Comparison of ENCODE assay signal across 8 cellular contexts in the genomic region with DNA sequence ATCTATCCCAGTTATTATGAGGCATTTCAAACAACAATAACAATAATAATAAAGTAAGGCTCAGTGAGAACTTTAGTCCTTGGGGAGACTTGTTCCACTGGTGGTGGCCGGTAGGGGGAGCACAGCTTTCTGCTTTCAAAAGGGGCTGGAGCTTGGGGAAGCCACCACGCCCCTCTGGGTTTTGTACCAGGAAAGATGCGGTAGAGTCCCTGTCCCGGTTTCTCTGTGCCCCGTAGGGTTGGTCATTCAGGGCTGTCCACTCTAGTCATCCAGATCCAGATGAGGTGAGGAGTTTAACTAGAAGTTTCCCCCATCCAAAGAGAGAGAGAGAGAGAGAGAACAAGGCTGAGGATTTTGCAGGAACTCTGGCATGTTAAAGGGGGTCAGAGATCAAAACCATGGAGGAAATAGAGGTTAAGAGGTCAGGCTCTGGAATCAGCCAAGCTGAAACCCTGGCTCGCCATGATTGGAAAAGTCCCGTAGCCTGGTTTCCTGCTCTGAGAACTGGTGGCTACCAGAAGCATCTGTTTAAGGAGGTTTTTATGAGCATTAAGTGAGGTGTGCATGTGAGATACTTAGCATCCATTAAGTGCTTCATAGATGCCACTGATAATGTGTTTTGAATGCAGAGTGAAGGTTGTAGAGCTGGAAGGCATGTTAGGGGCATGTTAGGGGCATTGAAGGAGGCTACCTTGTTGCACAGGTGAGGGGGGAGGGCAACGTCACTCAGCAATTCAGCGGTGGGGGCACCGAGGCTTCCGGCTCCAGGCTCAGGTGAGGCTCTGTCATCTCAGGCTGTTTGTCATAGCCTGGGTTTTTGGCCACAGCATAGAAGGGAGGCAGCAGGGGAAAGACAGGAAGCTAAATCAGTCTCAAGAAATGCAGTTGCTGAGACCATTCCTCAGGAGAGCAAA.
DNase-seq lines count a peak whose midpoint lies in the region; ATAC-seq and TF ChIP-seq lines count a peak whose summit lies in the region.

No MANE protein-coding gene starts in this region.

- H3K23ac ChIP-seq in mesenchymal stem cell (ENCODE audit: low read length in 2 of 2) = no peak overlapping the region

- H3K27me3 Mint-ChIP-seq in MCF 10A (ENCODE audit: insufficient read depth, unreplicated experiment) = no peaks in the 10 kb centered on the region
- peaks cover 0 to 1% of the 10 kb centered on the region in 2 donors for H3K27me3 Mint-ChIP-seq in CD8-positive, alpha-beta memory T cell

- no peak overlapping the region for H3K14ac ChIP-seq in mesenchymal stem cell (ENCODE audit: low read length in 2 of 2)

- intact Hi-C loops in MCF 10A (cut with micrococcal nuclease) = no loop called here

- H3K4me1 Mint-ChIP-seq in MCF 10A (ENCODE audit: insufficient read depth, unreplicated experiment) = no peaks in the 10 kb centered on the region
- H3K4me1 Mint-ChIP-seq in CD8-positive, alpha-beta memory T cell = no peaks in the 10 kb centered on the region

- no peak overlapping the region for H2AK5ac ChIP-seq in mesenchymal stem cell (ENCODE audit: low read length, severe bottlenecking)

- H2BK15ac ChIP-seq in mesenchymal stem cell (ENCODE audit: low read depth, poor library complexity, severe bottlenecking) = no peak overlapping the region

- no peak overlapping the region for H4K91ac ChIP-seq in mesenchymal stem cell (ENCODE audit: low read length)

- TF ChIP-seq CTCF in MCF 10A (IDR thresholded peaks at IDR 0.05; ENCODE audit: unreplicated experiment) = no peak

- H3K4me3 ChIP-seq in SJSA1 = no peak overlapping the region
- no peak overlapping the region for H3K4me3 ChIP-seq in mesenchymal stem cell (ENCODE audit: insufficient read depth in 1 of 2, low read depth in 1 of 2, low read length in 2 of 2)
- H3K4me3 ChIP-seq in CD8-positive, alpha-beta memory T cell (ENCODE audit: low read length) = no peak overlapping the region

- DNase-seq in CMK (ENCODE audit: low read depth) = peak; percentile 65
- DNase-seq in SJSA1 (ENCODE audit: low read depth in 1 of 2, low spot score in 2 of 2) = peak; percentile 5 to 43
- DNase-seq in MCF 10A (ENCODE audit: unreplicated experiment) = peak; percentile 0
- DNase-seq in mesenchymal stem cell = peak; percentile 54
- DNase-seq in DMS114 treated with DMSO at 0.1 percent for 48 hours (lab: John Stamatoyannopoulos, UW; ENCODE audit: unreplicated experiment) = no peak
- no peak for DNase-seq in CD8-positive, alpha-beta memory T cell

- H2BK12ac ChIP-seq in mesenchymal stem cell (ENCODE audit: low read length in 2 of 2) = no peak overlapping the region

- H2BK120ac ChIP-seq in mesenchymal stem cell (ENCODE audit: low read depth, low read length) = no peak overlapping the region

- H3K9me3 Mint-ChIP-seq in MCF 10A (ENCODE audit: unreplicated experiment) = peaks cover 31% of the 10 kb centered on the region
- peaks cover 0 to 3% (median 0%) of the 10 kb centered on the region in 5 donors for H3K9me3 Mint-ChIP-seq in CD8-positive, alpha-beta memory T cell

- H3K4me2 ChIP-seq in mesenchymal stem cell (ENCODE audit: low read length, poor library complexity, severe bottlenecking) = no peak overlapping the region

- peak; percentile 70 for ATAC-seq in GM19043 (IDR thresholded peaks at IDR 0.05; ENCODE audit: low read depth, unreplicated experiment)
- ATAC-seq in HG03196 (IDR thresholded peaks at IDR 0.05; ENCODE audit: unreplicated experiment) = peak; percentile 68

- H3K4me1 ChIP-seq in SJSA1 (replicated peaks) (no peaks in the 10 kb centered on the region), mesenchymal stem cell (ENCODE audit: control insufficient read depth, insufficient read depth, low read depth, low read length) (no peaks in the 10 kb centered on the region)
- H3K4me1 ChIP-seq in CD8-positive, alpha-beta memory T cell (ENCODE audit: insufficient read depth, low read length) = no peaks in the 10 kb centered on the region

- no peaks in the 10 kb centered on the region for H3K36me3 Mint-ChIP-seq in MCF 10A (ENCODE audit: insufficient read depth, unreplicated experiment)
- no peaks in the 10 kb centered on the region for H3K36me3 Mint-ChIP-seq in CD8-positive, alpha-beta memory T cell

- no peak overlapping the region for H3K27ac ChIP-seq in SJSA1
- no peak overlapping the region for H3K27ac ChIP-seq in mesenchymal stem cell (ENCODE audit: low read length, poor library complexity, severe bottlenecking)
- no peak overlapping the region for H3K27ac ChIP-seq in CD8-positive, alpha-beta memory T cell (ENCODE audit: low read depth, low read length)

- H3K4me3 Mint-ChIP-seq in MCF 10A (ENCODE audit: unreplicated experiment) = no peak overlapping the region
- no peak overlapping the region for H3K4me3 Mint-ChIP-seq in CD8-positive, alpha-beta memory T cell

- no peak overlapping the region for H2AFZ ChIP-seq in mesenchymal stem cell (ENCODE audit: low read depth, low read length)

- no peak overlapping the region for H3K4ac ChIP-seq in mesenchymal stem cell (ENCODE audit: low read depth in 1 of 2, low read length in 2 of 2)

- no peak overlapping the region for H2BK5ac ChIP-seq in mesenchymal stem cell (ENCODE audit: low read depth, low read length, poor library complexity, severe bottlenecking)

- H3K27ac Mint-ChIP-seq in MCF 10A (ENCODE audit: low read depth, unreplicated experiment) = no peak overlapping the region
- no peak overlapping the region for H3K27ac Mint-ChIP-seq in CD8-positive, alpha-beta memory T cell

- CTCF ChIA-PET in MCF 10A (lab: Yijun Ruan, JAX) = interaction anchor here (0.6 to 1.1 kb wide), 5 partner anchors 12 to 745 kb away, joined by 3 to 5 read pairs (median 3); no protein-coding TSS in a partner anchor
- CTCF ChIA-PET in CD8-positive, alpha-beta memory T cell (lab: Charles Lee) = no interaction called here

- 29% methylated on average over 11 of the region's 11 CpGs for WGBS in mesenchymal stem cell

- no peak overlapping the region for H3K9ac ChIP-seq in mesenchymal stem cell (ENCODE audit: low read length)

- no peaks in the 10 kb centered on the region for H3K36me3 ChIP-seq in SJSA1
- no peaks in the 10 kb centered on the region for H3K36me3 ChIP-seq in mesenchymal stem cell (ENCODE audit: control insufficient read depth in 1 of 2, insufficient read depth in 2 of 2, low read depth in 1 of 2, low read length in 2 of 2)
- H3K36me3 ChIP-seq in CD8-positive, alpha-beta memory T cell (ENCODE audit: insufficient read depth, low read length) = no peaks in the 10 kb centered on the region

- H3K9me3 ChIP-seq in SJSA1 (replicated peaks) (no peaks in the 10 kb centered on the region), mesenchymal stem cell (ENCODE audit: control insufficient read depth, low read length) (no peaks in the 10 kb centered on the region)
- no peaks in the 10 kb centered on the region for H3K9me3 ChIP-seq in CD8-positive, alpha-beta memory T cell (ENCODE audit: low read length)

- POLR2A ChIA-PET in MCF 10A (lab: Yijun Ruan, JAX) = no interaction called here
- POLR2A ChIA-PET in CD8-positive, alpha-beta memory T cell (lab: Charles Lee) = no interaction called here

- no TSS peak for BruUV-seq in MCF 10A (replicated peaks; lab: Mats Ljungman, UMichigan)

- H3K27me3 ChIP-seq in SJSA1 (replicated peaks) (no peaks in the 10 kb centered on the region), mesenchymal stem cell (ENCODE audit: control insufficient read depth in 1 of 2, insufficient read depth in 1 of 2, low read length in 2 of 2) (peaks cover 0 to 10% of the 10 kb centered on the region in 2 experiments)
- no peaks in the 10 kb centered on the region for H3K27me3 ChIP-seq in CD8-positive, alpha-beta memory T cell (ENCODE audit: insufficient read depth, low read length, poor library complexity, severe bottlenecking)

- H4K8ac ChIP-seq in mesenchymal stem cell (ENCODE audit: low read length) = no peak overlapping the region

- H3K18ac ChIP-seq in mesenchymal stem cell (ENCODE audit: low read depth in 1 of 2, low read length in 2 of 2) = no peak overlapping the region

- no peaks in the 10 kb centered on the region for H3K79me1 ChIP-seq in mesenchymal stem cell (replicated peaks; ENCODE audit: low read length, poor library complexity, severe bottlenecking)

Comparison
In these comparisons a context has a peak if more than half of its experiments do, and no peak if none do; other contexts are left out.
1. DNase-seq: peak in CMK (single experiment), SJSA1 (2 of 2), MCF 10A (single experiment) and mesenchymal stem cell (single experiment); none in DMS114 treated with DMSO at 0.1 percent for 48 hours (single experiment) and CD8-positive, alpha-beta memory T cell (0 of 5).